Comparison of ENCODE assay signal across 9 cellular contexts in genomic region chr2:62340981-62341624, GRCh38.
DNase-seq lines count a peak whose midpoint lies in the region; ATAC-seq and TF ChIP-seq lines count a peak whose summit lies in the region.
"Had no signal": no experiment of that assay in that cellular context is flagged by ENCODE, and none has a peak within 500 bp of the region (broad histone marks: within the 10 kb centered on the region; RNA-seq: fewer than 3 reads in every experiment).

No MANE protein-coding gene starts in this region.

- TF ChIP-seq CTCF in OCI-LY3 (IDR thresholded peaks at IDR 0.05; ENCODE audit: low read depth, low read length) (no peak), kidney epithelial cell (IDR thresholded peaks at IDR 0.05; ENCODE audit: insufficient read depth, low read length, poor library complexity, severe bottlenecking) (no peak)

- H2AFZ ChIP-seq in OCI-LY3 (ENCODE audit: low read depth, low read length) = peak overlapping the region; percentile 46; the same call in 1 of the 2 replicates

- DNase-seq in kidney epithelial cell (ENCODE audit: low read depth) (peak; percentile 34), OCI-M1 (lab: John Stamatoyannopoulos, UW) (no peak), cerebellar cortex (ENCODE audit: low spot score) (no peak), CD1c-positive myeloid dendritic cell (ENCODE audit: extremely low spot score) (no peak)
- no peak for DNase-seq in activated T-cell treated with anti-CD3 and anti-CD28 coated beads, Interleukin-2, amount 50 U/mL, for 48 hours
- DNase-seq: activated naive CD8-positive, alpha-beta T cell treated with anti-CD3 and anti-CD28 coated beads, Interleukin-2, amount 10 ng/mL, durations not matched to agents 7 days and 5 days had no signal

- no peaks in the 10 kb centered on the region for H4K20me1 ChIP-seq in OCI-LY3 (ENCODE audit: insufficient read depth, low read length)

- no peaks in the 10 kb centered on the region for H3K79me2 ChIP-seq in OCI-LY3 (ENCODE audit: low read length)

- H3K9me3 ChIP-seq in OCI-LY3 (ENCODE audit: insufficient read depth, low read length) = no peaks in the 10 kb centered on the region

- ATAC-seq in GM18502 (IDR thresholded peaks at IDR 0.05; ENCODE audit: poor library complexity, unreplicated experiment) (peak; percentile 71), HG03045 (IDR thresholded peaks at IDR 0.05; ENCODE audit: unreplicated experiment) (peak; percentile 58)

- H3K4me1 ChIP-seq in OCI-LY3 (ENCODE audit: low read length) = peaks cover 27% of the 10 kb centered on the region

- H3K36me3 ChIP-seq in OCI-LY3 (replicated peaks; ENCODE audit: low read depth, low read length) = no peaks in the 10 kb centered on the region
- no peaks in the 10 kb centered on the region for H3K36me3 ChIP-seq in kidney epithelial cell (ENCODE audit: control insufficient read depth, insufficient read depth, low read length)

- no peak overlapping the region for H3K27ac ChIP-seq in OCI-LY3 (ENCODE audit: low read length)

- no peaks in the 10 kb centered on the region for H3K27me3 ChIP-seq in OCI-LY3 (ENCODE audit: low read depth, low read length)
- no peaks in the 10 kb centered on the region for H3K27me3 ChIP-seq in kidney epithelial cell (ENCODE audit: control insufficient read depth, insufficient read depth, low read length)

- H3K4me2 ChIP-seq in OCI-LY3 (ENCODE audit: low read length) = peak overlapping the region; percentile 32; the same call in 1 of the 2 replicates

- H3K4me3 ChIP-seq in OCI-LY3 (ENCODE audit: low read length) (no peak overlapping the region), kidney epithelial cell (ENCODE audit: low read depth, low read length) (no peak overlapping the region)

- no peak overlapping the region for H3K9ac ChIP-seq in OCI-LY3 (ENCODE audit: low read length)
